ENCODE assay signal across 14 cellular contexts in the genomic region with DNA sequence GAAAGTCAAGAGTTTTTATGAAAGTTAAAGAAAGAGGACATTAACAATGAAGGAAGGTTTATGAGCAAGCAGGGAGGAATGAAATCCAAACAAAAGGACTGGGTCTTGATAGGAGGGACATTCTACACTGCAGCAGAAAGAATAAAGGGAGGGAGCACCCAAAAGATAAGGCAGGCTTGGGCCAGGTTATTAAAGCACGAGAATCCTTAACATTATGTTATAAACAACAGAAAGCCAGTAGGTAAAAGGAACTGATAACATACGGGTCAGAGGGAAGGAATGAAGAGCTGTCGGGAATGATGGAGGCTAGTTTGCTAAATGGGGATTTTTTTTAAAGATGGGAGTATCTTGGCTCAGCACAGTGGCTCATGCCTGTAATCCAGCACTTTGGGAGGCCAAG. TPM values are rescaled to one million over a fixed set of nuclear protein-coding genes. Genes with fewer than 3 reads are reported as not detected.
A peak's percentile ranks its signal among the peaks of the same experiment; 100 is the strongest.
DNase-seq lines count a peak whose midpoint lies in the region; ATAC-seq and TF ChIP-seq lines count a peak whose summit lies in the region.
"Had no signal": no experiment of that assay in that cellular context is flagged by ENCODE, and none has a peak within 500 bp of the region (broad histone marks: within the 10 kb centered on the region; RNA-seq: fewer than 3 reads in every experiment).

No MANE protein-coding gene starts in this region.

- no peaks in the 10 kb centered on the region for H3K36me3 ChIP-seq in thyroid gland

- H3K9me3 ChIP-seq in thyroid gland, result no peaks in the 10 kb centered on the region
- H3K9me3 ChIP-seq: A549 had no signal

- intact Hi-C loops in thyroid gland (cut with DNase I), result no loop called here

- H3K27ac Mint-ChIP-seq in activated T-helper 17 cell treated with anti-CD3 and anti-CD28 coated beads, Interleukin-2, amount 50 U/mL, for 72 hours, result peak overlapping the region; percentile 15
- H3K27ac Mint-ChIP-seq in brain (peak overlapping the region in 3 of 5 experiments; percentile 34 to 68 (median 40)), memory B cell (peak overlapping the region; percentile 65)
- H3K27ac Mint-ChIP-seq: CD4-positive, alpha-beta T cell; H9 had no signal

- H3K36me3 Mint-ChIP-seq in activated T-helper 17 cell treated with anti-CD3 and anti-CD28 coated beads, Interleukin-2, amount 50 U/mL, for 72 hours (ENCODE audit: low read depth), result peaks cover 61% of the 10 kb centered on the region
- H3K36me3 Mint-ChIP-seq in brain, result peaks cover 73% of the 10 kb centered on the region
- H3K36me3 Mint-ChIP-seq in memory B cell, result peaks cover 34% of the 10 kb centered on the region

- no peaks in the 10 kb centered on the region for H3K27me3 ChIP-seq in thyroid gland

- no peak for DNase-seq in memory B cell (ENCODE audit: low spot score in 2 of 2)
- DNase-seq in thyroid gland, result no peak
- no peak for DNase-seq in activated CD4-positive, alpha-beta T cell treated with anti-CD3 and anti-CD28 coated beads, Interleukin-2, amount 50 U/mL, for 48 hours
- no peak for DNase-seq in OCI-M1 (lab: John Stamatoyannopoulos, UW)
- DNase-seq: CD4-positive, alpha-beta T cell; DMS153; DMS79; H9 had no signal

- H3K4me1 ChIP-seq in thyroid gland, result peaks cover 20 to 26% of the 10 kb centered on the region in 2 donors

- no peak for TF ChIP-seq CTCF in brain (conservative IDR thresholded peaks at IDR 0.05)
- no peak for TF ChIP-seq CTCF in thyroid gland (IDR thresholded peaks at IDR 0.05)

- H3K9me3 Mint-ChIP-seq in activated T-helper 17 cell treated with anti-CD3 and anti-CD28 coated beads, Interleukin-2, amount 50 U/mL, for 72 hours, result no peaks in the 10 kb centered on the region
- H3K9me3 Mint-ChIP-seq in brain (peaks cover 7 to 24% (median 21%) of the 10 kb centered on the region in 5 experiments), memory B cell (peaks cover 4% of the 10 kb centered on the region)
- H3K9me3 Mint-ChIP-seq: CD4-positive, alpha-beta T cell had no signal

- no peak for TF ChIP-seq POLR2A in thyroid gland (IDR thresholded peaks at IDR 0.05)

- H3K4me1 Mint-ChIP-seq in activated T-helper 17 cell treated with anti-CD3 and anti-CD28 coated beads, Interleukin-2, amount 50 U/mL, for 72 hours, result peaks cover 8% of the 10 kb centered on the region
- H3K4me1 Mint-ChIP-seq in brain, result no peaks in the 10 kb centered on the region
- H3K4me1 Mint-ChIP-seq in memory B cell, result peaks cover 4% of the 10 kb centered on the region
- H3K4me1 Mint-ChIP-seq: H9 had no signal

- H3K27ac ChIP-seq in thyroid gland, result no peak overlapping the region
- H3K27ac ChIP-seq: A549, C4-2B had no signal

- H3K27me3 Mint-ChIP-seq in activated T-helper 17 cell treated with anti-CD3 and anti-CD28 coated beads, Interleukin-2, amount 50 U/mL, for 72 hours, result no peaks in the 10 kb centered on the region
- H3K27me3 Mint-ChIP-seq in brain, result no peaks in the 10 kb centered on the region
- no peaks in the 10 kb centered on the region for H3K27me3 Mint-ChIP-seq in memory B cell
- H3K27me3 Mint-ChIP-seq: CD4-positive, alpha-beta T cell had no signal

- H3K4me3 Mint-ChIP-seq in activated T-helper 17 cell treated with anti-CD3 and anti-CD28 coated beads, Interleukin-2, amount 50 U/mL, for 72 hours, result no peak overlapping the region
- H3K4me3 Mint-ChIP-seq in brain (no peak overlapping the region), memory B cell (no peak overlapping the region)
- H3K4me3 Mint-ChIP-seq: CD4-positive, alpha-beta T cell; H9 had no signal

- no peak overlapping the region for H3K4me3 ChIP-seq in thyroid gland (replicated peaks in 1 of 3)
- H3K4me3 ChIP-seq: A549 had no signal

- 91 to 94% methylated on average over 3 of the region's 3 CpGs for WGBS in thyroid gland, 2 donors

- ATAC-seq in activated T-helper 17 cell treated with anti-CD3 and anti-CD28 coated beads, Interleukin-2, amount 50 U/mL, for 72 hours (replicated peaks), result no peak
- ATAC-seq in memory B cell (ENCODE audit: low read depth) (no peak), GM19351 (IDR thresholded peaks at IDR 0.05; ENCODE audit: unreplicated experiment) (no peak)
- ATAC-seq: A549, HepG2 had no signal

RNA-seq across cellular contexts. Expression of a gene that starts 19.4 kb away (rescaled TPM):
- total RNA-seq in activated T-helper 17 cell treated with anti-CD3 and anti-CD28 coated beads, Interleukin-2, amount 50 U/mL, for 72 hours, result 10 to 100 TPM; 15.4 to 18.7 TPM
- 13.5 TPM for polyA plus RNA-seq in brain (ENCODE audit: insufficient read depth, low read depth, low replicate concordance)
- 100 to 1,000 TPM; 168 to 308 (median 203) TPM for total RNA-seq in thyroid gland

Comparison
In these comparisons a context has a peak if more than half of its experiments do, and no peak if none do; other contexts are left out.
1. H3K27ac Mint-ChIP-seq: peak in every context shown above with its lines; median percentile 65 in memory B cell; 40 in brain; 15 in activated T-helper 17 cell treated with anti-CD3 and anti-CD28 coated beads, Interleukin-2, amount 50 U/mL, for 72 hours.
2. RNA of a gene that starts 19.4 kb away (total RNA-seq): 168 to 308 TPM in thyroid gland; 15.4 to 18.7 TPM in activated T-helper 17 cell treated with anti-CD3 and anti-CD28 coated beads, Interleukin-2, amount 50 U/mL, for 72 hours; every median in the first group is over 4 times any median in the second.